In genomic region chr6:11221623-11222384, GRCh38 we compare ENCODE assay signal across 13 cellular contexts. TPM values are rescaled to one million over a fixed set of nuclear protein-coding genes. Genes with fewer than 3 reads are reported as not detected.
DNase-seq lines count a peak whose midpoint lies in the region; ATAC-seq and TF ChIP-seq lines count a peak whose summit lies in the region.
"Had no signal": no experiment of that assay in that cellular context is flagged by ENCODE, and none has a peak within 500 bp of the region (broad histone marks: within the 10 kb centered on the region; RNA-seq: fewer than 3 reads in every experiment).

No MANE protein-coding gene starts in this region.

- 0 out of 2 replicates have a peak, but pooled peaks have one; percentile 15 for TF ChIP-seq RAD21 in SK-N-SH (IDR thresholded peaks at IDR 0.05; ENCODE audit: low read length)

- peaks cover 5 to 11% of the 10 kb centered on the region in 2 experiments for H3K36me3 ChIP-seq in SK-N-SH (replicated peaks in 1 of 2; ENCODE audit: control insufficient read depth in 1 of 2, insufficient read depth in 2 of 2, low read length in 1 of 2)
- H3K36me3 ChIP-seq in esophagus muscularis mucosa, result peaks cover 0 to 11% (median 0%) of the 10 kb centered on the region in 4 donors
- no peaks in the 10 kb centered on the region for H3K36me3 ChIP-seq in stomach

- CTCF ChIA-PET in SK-N-SH (lab: Yijun Ruan, JAX), result interaction anchor here (1.0 to 3.9 kb wide), 6 partner anchors 8 to 274 kb away, joined by 3 to 27 read pairs (median 4); no protein-coding TSS in a partner anchor

- intact Hi-C loops in esophagus muscularis mucosa (cut with DNase I), result no loop called here
- intact Hi-C loops in stomach (cut with DNase I; ENCODE audit: low total_unique reads), result no loop called here

- TF ChIP-seq CTCF in SK-N-SH (IDR thresholded peaks at IDR 0.05), result no peak
- TF ChIP-seq CTCF in esophagus muscularis mucosa (IDR thresholded peaks at IDR 0.05), result no peak
- no peak for TF ChIP-seq CTCF in stomach (IDR thresholded peaks at IDR 0.05)

- peaks cover 100% of the 10 kb centered on the region for H3K79me2 ChIP-seq in SK-N-SH (ENCODE audit: insufficient read depth)

- TF ChIP-seq POLR2A in esophagus muscularis mucosa (IDR thresholded peaks at IDR 0.05; ENCODE audit: low read depth) (no peak), stomach (IDR thresholded peaks at IDR 0.05) (no peak)

- DNase-seq in T-helper 2 cell treated with Interferon-gamma antibody and Interleukin-4, amounts not matched to agents 5 μg/mL and 100 μg/mL, for 36 hours (ENCODE audit: low spot score), result no peak
- DNase-seq in T-helper 2 cell (no peak), SK-N-SH (peak; percentile 63), esophagus muscularis mucosa (ENCODE audit: extremely low spot score) (no peak), stomach (no peak), middle frontal gyrus (ENCODE audit: extremely low spot score, low spot score) (no peak)
- DNase-seq: ACHN, DND-41, testis had no signal

- H3K36me3 Mint-ChIP-seq in T-helper 2 cell treated with Interferon-gamma antibody and Interleukin-4, amounts not matched to agents 5 μg/mL and 100 μg/mL, for 36 hours (ENCODE audit: low read depth), result peaks cover 47% of the 10 kb centered on the region

- peak overlapping the region; percentile 87 for H3K27ac Mint-ChIP-seq in T-helper 2 cell treated with Interferon-gamma antibody and Interleukin-4, amounts not matched to agents 5 μg/mL and 100 μg/mL, for 36 hours
- H3K27ac Mint-ChIP-seq: progenitor cell of endocrine pancreas had no signal

- H3K27ac ChIP-seq in SK-N-SH (ENCODE audit: low read depth in 2 of 2, low read length in 1 of 2), result peak overlapping the region; percentile 1 to 78; a peak in 3 of 4 replicates
- H3K27ac ChIP-seq in esophagus muscularis mucosa (replicated peaks in 1 of 4), result peak overlapping the region; percentile 2 to 60 (median 40)
- H3K27ac ChIP-seq in stomach, result peak overlapping the region; percentile 55 to 85 (median 69)
- H3K27ac ChIP-seq: KMS-11 had no signal

- TF ChIP-seq EP300 in SK-N-SH (IDR thresholded peaks at IDR 0.05; ENCODE audit: borderline replicate concordance in 1 of 2, low read depth in 1 of 2, low read length in 1 of 2), result peak in 1 of 2 experiments; percentile 78; a peak in 2 of 4 replicates
- no peak for TF ChIP-seq EP300 in esophagus muscularis mucosa (IDR thresholded peaks at IDR 0.05)
- no peak for TF ChIP-seq EP300 in stomach (IDR thresholded peaks at IDR 0.05)

- H3K27me3 Mint-ChIP-seq in T-helper 2 cell treated with Interferon-gamma antibody and Interleukin-4, amounts not matched to agents 5 μg/mL and 100 μg/mL, for 36 hours (ENCODE audit: low read depth), result no peaks in the 10 kb centered on the region

- H3K9ac ChIP-seq in SK-N-SH, result no peak overlapping the region
- H3K9ac ChIP-seq: KMS-11 had no signal

- H3K9me2 ChIP-seq in SK-N-SH, result no peaks in the 10 kb centered on the region

- H3K4me2 ChIP-seq in SK-N-SH, result no peak overlapping the region
- H3K4me2 ChIP-seq: KMS-11 had no signal

- H3K9me3 ChIP-seq in SK-N-SH, result no peaks in the 10 kb centered on the region
- no peaks in the 10 kb centered on the region for H3K9me3 ChIP-seq in esophagus muscularis mucosa
- no peaks in the 10 kb centered on the region for H3K9me3 ChIP-seq in stomach
- H3K9me3 ChIP-seq: testis had no signal

- POLR2A ChIA-PET in SK-N-SH (lab: Yijun Ruan, JAX), result interaction anchor here (0.7 to 4.2 kb wide), 4 partner anchors 10 to 1740 kb away, joined by 3 to 23 read pairs (median 6); partner anchors contain the start of genes NEDD9 and SMIM13

- peaks cover 77% of the 10 kb centered on the region for H3K4me1 Mint-ChIP-seq in T-helper 2 cell treated with Interferon-gamma antibody and Interleukin-4, amounts not matched to agents 5 μg/mL and 100 μg/mL, for 36 hours (ENCODE audit: low read depth)

- H3K4me3 ChIP-seq in SK-N-SH (ENCODE audit: low read depth in 2 of 2, low read length in 1 of 2) (no peak overlapping the region), esophagus muscularis mucosa (no peak overlapping the region), stomach (no peak overlapping the region)
- H3K4me3 ChIP-seq: testis had no signal

- H3K4me3 Mint-ChIP-seq in T-helper 2 cell treated with Interferon-gamma antibody and Interleukin-4, amounts not matched to agents 5 μg/mL and 100 μg/mL, for 36 hours, result peak overlapping the region; percentile 75

- peaks cover 32 to 72% of the 10 kb centered on the region in 2 experiments; a peak in 3 of 4 replicates for H3K4me1 ChIP-seq in SK-N-SH (ENCODE audit: control insufficient read depth in 1 of 2, insufficient read depth in 2 of 2, low read depth in 1 of 2, low read length in 1 of 2)
- peaks cover 42 to 53% (median 53%) of the 10 kb centered on the region in 4 donors for H3K4me1 ChIP-seq in esophagus muscularis mucosa
- H3K4me1 ChIP-seq in stomach, result peaks cover 34 to 96% (median 80%) of the 10 kb centered on the region in 4 donors

- 40% methylated on average over 3 of the region's 3 CpGs for WGBS in SK-N-SH (ENCODE audit: low lambda C conversion rate)
- WGBS in esophagus muscularis mucosa, result 72% methylated on average over 3 of the region's 3 CpGs
- 37 to 59% (median 58%) methylated on average over 3 of the region's 3 CpGs for WGBS in stomach, 5 donors

- H4K20me1 ChIP-seq in SK-N-SH (ENCODE audit: insufficient read depth), result peaks cover 4% of the 10 kb centered on the region; the same call in 1 of the 2 replicates

- peaks cover 12% of the 10 kb centered on the region for H3F3A ChIP-seq in SK-N-SH (replicated peaks; ENCODE audit: insufficient read depth)

- H3K9me3 Mint-ChIP-seq in T-helper 2 cell treated with Interferon-gamma antibody and Interleukin-4, amounts not matched to agents 5 μg/mL and 100 μg/mL, for 36 hours, result peaks cover 3% of the 10 kb centered on the region

- H3K27me3 ChIP-seq in SK-N-SH (ENCODE audit: insufficient read depth), result no peaks in the 10 kb centered on the region
- no peaks in the 10 kb centered on the region for H3K27me3 ChIP-seq in esophagus muscularis mucosa
- H3K27me3 ChIP-seq in stomach, result no peaks in the 10 kb centered on the region
- H3K27me3 ChIP-seq: testis had no signal

- no peak for ATAC-seq in GM21717 (IDR thresholded peaks at IDR 0.05; ENCODE audit: unreplicated experiment)
- no peak for ATAC-seq in HG02970 (IDR thresholded peaks at IDR 0.05; ENCODE audit: low FRiP score, unreplicated experiment)

- H2AFZ ChIP-seq in SK-N-SH (ENCODE audit: low read depth), result no peak overlapping the region

TF ChIP-seq in SK-N-SH, 30 proteins besides CTCF, POLR2A, EP300 and RAD21 (continues in another document):
- TF ChIP-seq NFIC (IDR thresholded peaks at IDR 0.05; ENCODE audit: borderline replicate concordance) (peak; percentile 53), RFX5 (IDR thresholded peaks at IDR 0.05; ENCODE audit: low read length) (no peak), FOXM1 (IDR thresholded peaks at IDR 0.05; ENCODE audit: low read depth) (no peak), JUND (IDR thresholded peaks at IDR 0.05) (no peak), MXI1 (IDR thresholded peaks at IDR 0.05; ENCODE audit: low read depth, low read length) (no peak), POLR2AphosphoS5 (IDR thresholded peaks at IDR 0.05; ENCODE audit: low read depth, low read length) (no peak), RCOR1 (IDR thresholded peaks at IDR 0.05; ENCODE audit: low read length) (peak; percentile 88), MAX (IDR thresholded peaks at IDR 0.05; ENCODE audit: low read depth) (no peak), TEAD4 (IDR thresholded peaks at IDR 0.05; ENCODE audit: borderline replicate concordance, insufficient read depth) (no peak), ELF1 (IDR thresholded peaks at IDR 0.05) (no peak), GABPA (IDR thresholded peaks at IDR 0.05; ENCODE audit: low read depth) (no peak)
- TF ChIP-seq, protein P1, sequence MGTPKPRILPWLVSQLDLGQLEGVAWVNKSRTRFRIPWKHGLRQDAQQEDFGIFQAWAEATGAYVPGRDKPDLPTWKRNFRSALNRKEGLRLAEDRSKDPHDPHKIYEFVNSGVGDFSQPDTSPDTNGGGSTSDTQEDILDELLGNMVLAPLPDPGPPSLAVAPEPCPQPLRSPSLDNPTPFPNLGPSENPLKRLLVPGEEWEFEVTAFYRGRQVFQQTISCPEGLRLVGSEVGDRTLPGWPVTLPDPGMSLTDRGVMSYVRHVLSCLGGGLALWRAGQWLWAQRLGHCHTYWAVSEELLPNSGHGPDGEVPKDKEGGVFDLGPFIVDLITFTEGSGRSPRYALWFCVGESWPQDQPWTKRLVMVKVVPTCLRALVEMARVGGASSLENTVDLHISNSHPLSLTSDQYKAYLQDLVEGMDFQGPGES (IDR thresholded peaks at IDR 0.05; ENCODE audit: low read depth, low read length), result no peak
- TF ChIP-seq, protein P2, sequence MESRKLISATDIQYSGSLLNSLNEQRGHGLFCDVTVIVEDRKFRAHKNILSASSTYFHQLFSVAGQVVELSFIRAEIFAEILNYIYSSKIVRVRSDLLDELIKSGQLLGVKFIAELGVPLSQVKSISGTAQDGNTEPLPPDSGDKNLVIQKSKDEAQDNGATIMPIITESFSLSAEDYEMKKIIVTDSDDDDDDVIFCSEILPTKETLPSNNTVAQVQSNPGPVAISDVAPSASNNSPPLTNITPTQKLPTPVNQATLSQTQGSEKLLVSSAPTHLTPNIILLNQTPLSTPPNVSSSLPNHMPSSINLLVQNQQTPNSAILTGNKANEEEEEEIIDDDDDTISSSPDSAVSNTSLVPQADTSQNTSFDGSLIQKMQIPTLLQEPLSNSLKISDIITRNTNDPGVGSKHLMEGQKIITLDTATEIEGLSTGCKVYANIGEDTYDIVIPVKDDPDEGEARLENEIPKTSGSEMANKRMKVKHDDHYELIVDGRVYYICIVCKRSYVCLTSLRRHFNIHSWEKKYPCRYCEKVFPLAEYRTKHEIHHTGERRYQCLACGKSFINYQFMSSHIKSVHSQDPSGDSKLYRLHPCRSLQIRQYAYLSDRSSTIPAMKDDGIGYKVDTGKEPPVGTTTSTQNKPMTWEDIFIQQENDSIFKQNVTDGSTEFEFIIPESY (IDR thresholded peaks at IDR 0.05; ENCODE audit: borderline replicate concordance, low read depth), result no peak

RNA-seq across cellular contexts. Expression of gene NEDD9, which starts 10.7 kb away (rescaled TPM):
- 7.4 and 9.9 TPM in 2 replicates for polyA plus RNA-seq in SK-N-SH (2012; rRNA removed)
- polyA plus RNA-seq in SK-N-SH (2012; cell fraction: cytosol; rRNA removed), result 6.1 and 6.8 TPM in 2 replicates
- 12.2 and 22.1 TPM in 2 replicates for polyA plus RNA-seq in SK-N-SH (2012; cell fraction: nucleus; rRNA removed)
- total RNA-seq in esophagus muscularis mucosa, result 10 to 100 TPM; 18.3 to 47.2 (median 32.9) TPM
- total RNA-seq in stomach, result 10 to 100 TPM; 11.3 to 97.9 (median 48.2) TPM
- polyA plus RNA-seq in stomach, result 10 to 100 TPM in 1 of 3 donors, 1 to 10 TPM in 2; 4.2 to 19.6 (median 9.2) TPM
